8 cellular contexts compared by ENCODE assay signal in the genomic region with DNA sequence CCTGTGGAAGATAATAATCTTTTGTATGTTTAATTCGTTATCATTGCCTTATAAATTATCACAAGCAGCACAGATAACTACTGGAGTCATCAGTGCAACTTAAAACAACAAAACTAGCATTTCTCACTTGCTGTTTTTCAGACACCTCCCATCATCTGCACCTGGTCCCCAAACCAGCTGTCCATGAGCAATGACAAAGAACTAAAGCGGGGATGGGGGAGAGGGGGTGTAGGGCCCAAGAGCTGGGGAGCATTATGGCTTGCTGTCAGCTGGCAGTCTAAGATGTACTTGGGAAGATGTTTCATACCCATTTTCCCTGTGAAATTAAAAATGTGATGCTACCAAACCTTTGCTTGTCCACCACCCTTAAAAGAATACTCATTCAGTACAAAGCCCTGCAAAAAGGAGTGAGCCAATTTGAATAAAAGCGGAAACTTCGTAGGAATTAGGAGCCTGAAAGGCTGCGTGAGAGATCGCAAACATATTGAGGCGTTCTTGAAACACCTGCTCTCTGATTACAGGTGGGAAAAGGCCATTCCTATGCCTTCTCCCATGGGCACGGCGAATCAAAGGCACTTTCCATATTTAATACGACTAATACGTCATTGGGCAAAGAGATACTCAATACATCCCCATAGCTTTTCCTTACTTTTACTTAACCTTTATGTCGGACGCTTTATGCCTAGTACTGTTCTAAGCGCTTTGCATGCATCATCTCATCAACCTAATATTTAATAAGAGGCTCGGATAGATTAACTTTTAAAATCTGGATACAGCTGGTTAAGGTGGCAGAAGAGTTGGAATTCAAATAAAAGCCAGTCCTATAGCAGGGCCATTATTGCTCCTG. TPM values are rescaled to one million over a fixed set of nuclear protein-coding genes. Genes with fewer than 3 reads are reported as not detected.
DNase-seq lines count a peak whose midpoint lies in the region; ATAC-seq and TF ChIP-seq lines count a peak whose summit lies in the region.

No MANE protein-coding gene starts in this region.

- H3K9me3 ChIP-seq in OCI-LY3 (ENCODE audit: insufficient read depth, low read length): no peaks in the 10 kb centered on the region
- H3K9me3 ChIP-seq in effector memory CD4-positive, alpha-beta T cell (ENCODE audit: control insufficient read depth, low read length): no peaks in the 10 kb centered on the region

- H3K4me3 ChIP-seq in OCI-LY3 (ENCODE audit: low read length): peak overlapping the region; percentile 83
- H3K4me3 ChIP-seq in effector memory CD4-positive, alpha-beta T cell (ENCODE audit: insufficient read depth, low read depth, low read length, poor library complexity, severe bottlenecking): peak overlapping the region; percentile 90

- H3K27me3 ChIP-seq in OCI-LY3 (ENCODE audit: low read depth, low read length): no peaks in the 10 kb centered on the region
- no peaks in the 10 kb centered on the region for H3K27me3 ChIP-seq in effector memory CD4-positive, alpha-beta T cell (replicated peaks; ENCODE audit: control insufficient read depth, insufficient read depth, low read length, poor library complexity, severe bottlenecking)

- TF ChIP-seq CTCF in OCI-LY3 (IDR thresholded peaks at IDR 0.05; ENCODE audit: low read depth, low read length): no peak
- no peak for TF ChIP-seq CTCF in neural crest cell (conservative IDR thresholded peaks at IDR 0.05)

- H3K4me3 Mint-ChIP-seq in activated CD8-positive, alpha-beta memory T cell treated with anti-CD3 and anti-CD28 coated beads, Interleukin-2, amount 10 ng/mL, durations not matched to agents 7 days and 5 days: peak overlapping the region; percentile 99
- peak overlapping the region; percentile 96 for H3K4me3 Mint-ChIP-seq in neural crest cell

- H3K79me2 ChIP-seq in OCI-LY3 (ENCODE audit: low read length): peaks cover 26% of the 10 kb centered on the region

- peak overlapping the region; percentile 53 for H2AFZ ChIP-seq in OCI-LY3 (ENCODE audit: low read depth, low read length)

- no peaks in the 10 kb centered on the region for H3K9me3 Mint-ChIP-seq in activated CD8-positive, alpha-beta memory T cell treated with anti-CD3 and anti-CD28 coated beads, Interleukin-2, amount 10 ng/mL, durations not matched to agents 7 days and 5 days (ENCODE audit: low read depth)
- no peaks in the 10 kb centered on the region for H3K9me3 Mint-ChIP-seq in neural crest cell

- peaks cover 9% of the 10 kb centered on the region for H3K36me3 Mint-ChIP-seq in activated CD8-positive, alpha-beta memory T cell treated with anti-CD3 and anti-CD28 coated beads, Interleukin-2, amount 10 ng/mL, durations not matched to agents 7 days and 5 days
- no peaks in the 10 kb centered on the region for H3K36me3 Mint-ChIP-seq in neural crest cell (ENCODE audit: low read depth)

- CTCF ChIA-PET in activated CD8-positive, alpha-beta memory T cell treated with anti-CD3 and anti-CD28 coated beads, Interleukin-2, amount 10 ng/mL, durations not matched to agents 7 days and 5 days (lab: Charles Lee): interaction anchor here (0.9 to 4.2 kb wide), 23 partner anchors 15 to 168 kb away, joined by 3 to 58 read pairs (median 5); partner anchors contain the start of gene KMT2E

- H3K4me1 ChIP-seq in OCI-LY3 (ENCODE audit: low read length): peaks cover 57% of the 10 kb centered on the region
- H3K4me1 ChIP-seq in effector memory CD4-positive, alpha-beta T cell (ENCODE audit: control insufficient read depth, insufficient read depth, low read length, poor library complexity, severe bottlenecking): peaks cover 19% of the 10 kb centered on the region

- in situ Hi-C loops in ACHN (cut with HindIII; ENCODE audit: low pct_ligation_motif_present, low pct_unique_long_range_greater_than_20kb, low sequenced_read_pairs): no loop called here

- H3K36me3 ChIP-seq in OCI-LY3 (replicated peaks; ENCODE audit: low read depth, low read length): no peaks in the 10 kb centered on the region
- H3K36me3 ChIP-seq in effector memory CD4-positive, alpha-beta T cell (ENCODE audit: control insufficient read depth, insufficient read depth, low read length): no peaks in the 10 kb centered on the region

- no peak for DNase-seq in activated CD8-positive, alpha-beta memory T cell treated with anti-CD3 and anti-CD28 coated beads, Interleukin-2, amount 10 ng/mL, durations not matched to agents 7 days and 5 days
- no peak for DNase-seq in activated CD8-positive, alpha-beta memory T cell treated with anti-CD3 and anti-CD28 coated beads, Interleukin-2, amount 50 U/mL, for 48 hours
- DNase-seq in effector memory CD4-positive, alpha-beta T cell: no peak
- no peak for DNase-seq in neural crest cell (ENCODE audit: low read depth, low spot score)
- no peak for DNase-seq in H4 (ENCODE audit: low spot score)
- no peak for DNase-seq in HPDE6-E6E7 (ENCODE audit: extremely low spot score)
- DNase-seq in ACHN: no peak

- H3K27ac ChIP-seq in OCI-LY3 (ENCODE audit: low read length): peak overlapping the region; percentile 76
- peak overlapping the region; percentile 98 for H3K27ac ChIP-seq in effector memory CD4-positive, alpha-beta T cell (ENCODE audit: insufficient read depth, low read length, poor library complexity, severe bottlenecking)

- peak overlapping the region; percentile 100 for H3K27ac Mint-ChIP-seq in activated CD8-positive, alpha-beta memory T cell treated with anti-CD3 and anti-CD28 coated beads, Interleukin-2, amount 10 ng/mL, durations not matched to agents 7 days and 5 days
- peak overlapping the region; percentile 100 for H3K27ac Mint-ChIP-seq in neural crest cell (ENCODE audit: unreplicated experiment)

- H3K4me1 Mint-ChIP-seq in activated CD8-positive, alpha-beta memory T cell treated with anti-CD3 and anti-CD28 coated beads, Interleukin-2, amount 10 ng/mL, durations not matched to agents 7 days and 5 days: peaks cover 67% of the 10 kb centered on the region
- peaks cover 79% of the 10 kb centered on the region for H3K4me1 Mint-ChIP-seq in neural crest cell

- H4K20me1 ChIP-seq in OCI-LY3 (ENCODE audit: insufficient read depth, low read length): peaks cover 27% of the 10 kb centered on the region

- peak overlapping the region; percentile 87 for H3K4me2 ChIP-seq in OCI-LY3 (ENCODE audit: low read length)

- ATAC-seq in activated CD8-positive, alpha-beta memory T cell treated with anti-CD3 and anti-CD28 coated beads, Interleukin-2, amount 10 ng/mL, durations not matched to agents 7 days and 5 days: no peak

- H3K27me3 Mint-ChIP-seq in activated CD8-positive, alpha-beta memory T cell treated with anti-CD3 and anti-CD28 coated beads, Interleukin-2, amount 10 ng/mL, durations not matched to agents 7 days and 5 days: no peaks in the 10 kb centered on the region
- H3K27me3 Mint-ChIP-seq in neural crest cell (ENCODE audit: low read depth): no peaks in the 10 kb centered on the region

- peak overlapping the region; percentile 83 for H3K9ac ChIP-seq in OCI-LY3 (ENCODE audit: low read length)

RNA-seq across cellular contexts. Expression of gene KMT2E, which starts 31.0 kb away (rescaled TPM):
- total RNA-seq in activated CD8-positive, alpha-beta memory T cell treated with anti-CD3 and anti-CD28 coated beads, Interleukin-2, amount 10 ng/mL, durations not matched to agents 7 days and 5 days: 100 to 1,000 TPM; 110 to 127 TPM
- 75.5 and 79.6 TPM in 2 replicates for total RNA-seq in neural crest cell
- total RNA-seq in H4 (2014; rRNA removed; shearing (Covaris generic)): 19.4 and 38.2 TPM in 2 replicates
